ENCODE assay signal across 17 cellular contexts in genomic region chr6:12066297-12066696, GRCh38. TPM values are rescaled to one million over a fixed set of nuclear protein-coding genes. Genes with fewer than 3 reads are reported as not detected.
A peak's percentile ranks its signal among the peaks of the same experiment; 100 is the strongest.
DNase-seq lines count a peak whose midpoint lies in the region; ATAC-seq, FAIRE-seq and TF ChIP-seq lines count a peak whose summit lies in the region.
"Had no signal": no experiment of that assay in that cellular context is flagged by ENCODE, and none has a peak within 500 bp of the region (broad histone marks: within the 10 kb centered on the region; RNA-seq: fewer than 3 reads in every experiment).

No MANE protein-coding gene starts in this region.

- no peaks in the 10 kb centered on the region for H3K9me3 Mint-ChIP-seq in CD4-positive, CD25-positive, alpha-beta regulatory T cell
- H3K9me3 Mint-ChIP-seq in activated T-helper 2 cell treated with anti-CD3 and anti-CD28 coated beads, Interferon-gamma antibody, Interleukin-2, Interleukin-4, amounts not matched to agents 10 μg/mL and 5 μg/mL and 100 μg/mL, durations not matched to agents 14 hours and 24 hours and 36 hours = no peaks in the 10 kb centered on the region
- H3K9me3 Mint-ChIP-seq: H9, T-cell had no signal

- H3K4me3 ChIP-seq in CD4-positive, CD25-positive, alpha-beta regulatory T cell (ENCODE audit: low read depth, low read length) = peak overlapping the region; percentile 49

- H3K36me3 ChIP-seq in CD4-positive, CD25-positive, alpha-beta regulatory T cell (ENCODE audit: control insufficient read depth, insufficient read depth, low read length) = no peaks in the 10 kb centered on the region
- H3K36me3 ChIP-seq: BE2C had no signal

- H3K4me1 ChIP-seq in CD4-positive, CD25-positive, alpha-beta regulatory T cell (ENCODE audit: control insufficient read depth, insufficient read depth, low read length, poor library complexity, severe bottlenecking) = peaks cover 38% of the 10 kb centered on the region
- H3K4me1 ChIP-seq: BE2C had no signal

- no peak for ATAC-seq in CD4-positive, CD25-positive, alpha-beta regulatory T cell (ENCODE audit: low read depth in 2 of 2)
- no peak for ATAC-seq in GM19351 (IDR thresholded peaks at IDR 0.05; ENCODE audit: unreplicated experiment)

- peak overlapping the region in 3 of 4 donors; percentile 42 to 66 (median 47) for H3K4me3 Mint-ChIP-seq in CD4-positive, CD25-positive, alpha-beta regulatory T cell
- H3K4me3 Mint-ChIP-seq in activated T-helper 2 cell treated with anti-CD3 and anti-CD28 coated beads, Interferon-gamma antibody, Interleukin-2, Interleukin-4, amounts not matched to agents 10 μg/mL and 5 μg/mL and 100 μg/mL, durations not matched to agents 14 hours and 24 hours and 36 hours (ENCODE audit: low read depth) = peak overlapping the region; percentile 63
- H3K4me3 Mint-ChIP-seq: H9 had no signal

- H3K27me3 ChIP-seq in CD4-positive, CD25-positive, alpha-beta regulatory T cell (ENCODE audit: control insufficient read depth, insufficient read depth, low read length) = no peaks in the 10 kb centered on the region
- H3K27me3 ChIP-seq: BE2C had no signal

- H3K4me1 Mint-ChIP-seq in CD4-positive, CD25-positive, alpha-beta regulatory T cell = peaks cover 30 to 58% (median 49%) of the 10 kb centered on the region in 4 donors
- H3K4me1 Mint-ChIP-seq in activated T-helper 2 cell treated with anti-CD3 and anti-CD28 coated beads, Interferon-gamma antibody, Interleukin-2, Interleukin-4, amounts not matched to agents 10 μg/mL and 5 μg/mL and 100 μg/mL, durations not matched to agents 14 hours and 24 hours and 36 hours (ENCODE audit: low read depth) = peaks cover 61% of the 10 kb centered on the region

- FAIRE-seq in GM12891 (lab: Jason Lieb, UNC) = peak; percentile 71

- peak overlapping the region; percentile 52 for H3K27ac ChIP-seq in CD4-positive, CD25-positive, alpha-beta regulatory T cell (ENCODE audit: insufficient read depth, low read length, poor library complexity, severe bottlenecking)
- H3K27ac ChIP-seq: RWPE1 had no signal

- DNase-seq in CD4-positive, CD25-positive, alpha-beta regulatory T cell = no peak
- DNase-seq in GM12891 (ENCODE audit: insufficient read length, low spot score) (no peak), glomerular endothelial cell (ENCODE audit: extremely low read depth, low read depth, low spot score) (peak; percentile 34), GDM1 (lab: John Stamatoyannopoulos, UW) (no peak), DMS79 treated with DMSO at 0.1 percent for 48 hours (lab: John Stamatoyannopoulos, UW) (no peak)
- DNase-seq in activated T-helper 2 cell treated with anti-CD3 and anti-CD28 coated beads, Interferon-gamma antibody, Interleukin-2, Interleukin-4, amounts not matched to agents 10 μg/mL and 5 μg/mL and 100 μg/mL, durations not matched to agents 14 hours and 24 hours and 36 hours (ENCODE audit: low spot score) = no peak
- DNase-seq in activated CD8-positive, alpha-beta memory T cell treated with anti-CD3 and anti-CD28 coated beads for 24 hours = no peak
- DNase-seq: activated CD4-positive, alpha-beta T cell treated with anti-CD3 and anti-CD28 coated beads for 48 hours; BE2C; caudate nucleus; H9; NCI-H1436; retina; trophoblast cell had no signal

- peak overlapping the region in 2 of 3 donors; percentile 43 to 88 for H3K27ac Mint-ChIP-seq in CD4-positive, CD25-positive, alpha-beta regulatory T cell
- peak overlapping the region; percentile 89 for H3K27ac Mint-ChIP-seq in activated T-helper 2 cell treated with anti-CD3 and anti-CD28 coated beads, Interferon-gamma antibody, Interleukin-2, Interleukin-4, amounts not matched to agents 10 μg/mL and 5 μg/mL and 100 μg/mL, durations not matched to agents 14 hours and 24 hours and 36 hours

- H3K27me3 Mint-ChIP-seq in CD4-positive, CD25-positive, alpha-beta regulatory T cell = no peaks in the 10 kb centered on the region
- no peaks in the 10 kb centered on the region for H3K27me3 Mint-ChIP-seq in activated T-helper 2 cell treated with anti-CD3 and anti-CD28 coated beads, Interferon-gamma antibody, Interleukin-2, Interleukin-4, amounts not matched to agents 10 μg/mL and 5 μg/mL and 100 μg/mL, durations not matched to agents 14 hours and 24 hours and 36 hours (ENCODE audit: low read depth)
- H3K27me3 Mint-ChIP-seq: T-cell had no signal

- no peaks in the 10 kb centered on the region for H3K9me3 ChIP-seq in CD4-positive, CD25-positive, alpha-beta regulatory T cell (ENCODE audit: control insufficient read depth in 2 of 2, low read length in 2 of 2)
- H3K9me3 ChIP-seq: BE2C had no signal

- peaks cover 3% of the 10 kb centered on the region for H3K36me3 Mint-ChIP-seq in CD4-positive, CD25-positive, alpha-beta regulatory T cell
- H3K36me3 Mint-ChIP-seq in activated T-helper 2 cell treated with anti-CD3 and anti-CD28 coated beads, Interferon-gamma antibody, Interleukin-2, Interleukin-4, amounts not matched to agents 10 μg/mL and 5 μg/mL and 100 μg/mL, durations not matched to agents 14 hours and 24 hours and 36 hours (ENCODE audit: low read depth) = peaks cover 33% of the 10 kb centered on the region

- TF ChIP-seq POLR2A in GM12891 (IDR thresholded peaks at IDR 0.05; ENCODE audit: low read depth, low read length) = no peak

- intact Hi-C loops in activated T-helper 2 cell treated with anti-CD3 and anti-CD28 coated beads, Interferon-gamma antibody, Interleukin-2, Interleukin-4, amounts not matched to agents 10 μg/mL and 5 μg/mL and 100 μg/mL, durations not matched to agents 14 hours and 24 hours and 36 hours (cut with micrococcal nuclease) = no loop called here

TF ChIP-seq in GM12891, 5 proteins besides CTCF, POLR2A, EP300 and RAD21:
- TF ChIP-seq PAX5 (IDR thresholded peaks at IDR 0.05; ENCODE audit: insufficient read depth, low read length, severe bottlenecking) (no peak), TAF1 (IDR thresholded peaks at IDR 0.05; ENCODE audit: low read depth, low read length) (no peak), SPI1 (IDR thresholded peaks at IDR 0.05; ENCODE audit: low read depth, low read length) (no peak), POLR2AphosphoS5 (IDR thresholded peaks at IDR 0.05; ENCODE audit: low read depth, low read length) (no peak), POU2F2 (IDR thresholded peaks at IDR 0.05; ENCODE audit: low read depth, low read length) (no peak)

RNA-seq across cellular contexts. Expression of gene HIVEP1, which starts 54.2 kb away (rescaled TPM):
- total RNA-seq in CD4-positive, CD25-positive, alpha-beta regulatory T cell = 96.4 TPM
- 1 to 10 TPM; 3.9 to 7.7 (median 7.1) TPM for polyA plus RNA-seq in CD4-positive, CD25-positive, alpha-beta regulatory T cell
- polyA plus RNA-seq in GM12891 (2012; ENCODE audit: low read depth, missing spikeins) = 13.9 TPM
- 63.8 TPM in 2 replicates for total RNA-seq in activated T-helper 2 cell treated with anti-CD3 and anti-CD28 coated beads, Interferon-gamma antibody, Interleukin-2, Interleukin-4, amounts not matched to agents 10 μg/mL and 5 μg/mL and 100 μg/mL, durations not matched to agents 14 hours and 24 hours and 36 hours
- 27.3 and 38.5 TPM in 2 replicates for total RNA-seq in glomerular endothelial cell
